ENCODE assay signal across 9 cellular contexts in the genomic region with DNA sequence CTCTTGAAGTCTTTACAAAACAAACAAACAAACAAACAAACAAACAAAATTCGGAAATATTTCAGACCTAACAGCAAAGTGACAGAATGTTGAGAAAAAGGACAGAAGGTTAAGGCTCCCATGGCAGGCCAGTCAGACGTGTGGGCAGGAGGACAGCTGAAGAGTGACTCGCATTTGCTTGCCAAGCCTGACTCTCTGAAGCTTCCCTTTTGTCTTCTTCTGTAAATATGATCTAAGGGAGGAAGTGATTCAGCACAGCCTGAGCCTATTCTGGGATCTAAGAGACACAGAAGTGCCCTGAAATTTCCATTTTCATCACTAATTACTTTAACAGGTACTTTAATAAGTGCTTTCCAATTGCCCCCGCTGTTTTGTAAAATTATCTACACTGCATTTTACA.
DNase-seq lines count a peak whose midpoint lies in the region; ATAC-seq and TF ChIP-seq lines count a peak whose summit lies in the region.
"Had no signal": no experiment of that assay in that cellular context is flagged by ENCODE, and none has a peak within 500 bp of the region (broad histone marks: within the 10 kb centered on the region; RNA-seq: fewer than 3 reads in every experiment).

No MANE protein-coding gene starts in this region.

- no peak overlapping the region for H3K4me2 ChIP-seq in IMR-90 (ENCODE audit: low read depth, low read length)

- TF ChIP-seq CTCF in AG10803 (conservative IDR thresholded peaks at IDR 0.05; ENCODE audit: low read length) (no peak), IMR-90 (conservative IDR thresholded peaks at IDR 0.05; ENCODE audit: low read depth, low read length) (no peak), thyroid gland (IDR thresholded peaks at IDR 0.05) (no peak), CD14-positive monocyte (IDR thresholded peaks at IDR 0.05) (no peak)

- H2BK120ac ChIP-seq in IMR-90 (ENCODE audit: low read depth, low read length) = no peak overlapping the region; the same call in 1 of the 2 replicates

- H4K8ac ChIP-seq in IMR-90 (ENCODE audit: low read depth in 2 of 2, low read length in 2 of 2) = 0 out of 4 replicates have a peak overlapping the region, but pooled peaks of 1 of the 2 experiments have one; percentile 26

- peak; percentile 95 for ATAC-seq in IMR-90 (ENCODE audit: low read depth)
- ATAC-seq in activated CD4-positive, alpha-beta T cell treated with anti-CD3 and anti-CD28 coated beads for 36 hours = no peak

- H2AK9ac ChIP-seq in IMR-90 (replicated peaks; ENCODE audit: low read depth, low read length, poor library complexity) = no peak overlapping the region

- intact Hi-C loops in IMR-90 (cut with micrococcal nuclease) (no loop called here), thyroid gland (cut with DNase I) (no loop called here), CD14-positive monocyte (cut with micrococcal nuclease) (no loop called here)
- intact Hi-C loops in activated CD4-positive, alpha-beta T cell treated with anti-CD3 and anti-CD28 coated beads for 36 hours (cut with DNase I, micrococcal nuclease) = no loop called here

- no peak for TF ChIP-seq POLR2A in IMR-90 (IDR thresholded peaks at IDR 0.05; ENCODE audit: low read depth, low read length)
- no peak for TF ChIP-seq POLR2A in thyroid gland (IDR thresholded peaks at IDR 0.05)

- BruUV-seq in IMR-90 (replicated peaks; lab: Mats Ljungman, UMichigan) = no TSS peak

- H3K27ac Mint-ChIP-seq in activated CD4-positive, alpha-beta T cell treated with anti-CD3 and anti-CD28 coated beads for 36 hours = no peak overlapping the region
- H3K27ac Mint-ChIP-seq in CD14-positive monocyte = peak overlapping the region in 2 of 7 donors; percentile 1 to 4
- H3K27ac Mint-ChIP-seq: activated naive CD4-positive, alpha-beta T cell treated with anti-CD3 and anti-CD28 coated beads, Interleukin-2, amount 10 ng/mL, durations not matched to agents 7 days and 5 days had no signal

- H2AFZ ChIP-seq in IMR-90 (replicated peaks; ENCODE audit: low read length, poor library complexity) = no peak overlapping the region

- peaks cover 8% of the 10 kb centered on the region for H3K9me1 ChIP-seq in IMR-90 (ENCODE audit: insufficient read depth, low read length)

- H3K18ac ChIP-seq in IMR-90 (ENCODE audit: low read depth, low read length) = no peak overlapping the region; the same call in 1 of the 2 replicates

- no peak overlapping the region for H2BK20ac ChIP-seq in IMR-90 (ENCODE audit: low read depth, low read length)

- no peaks in the 10 kb centered on the region for H3K4me1 Mint-ChIP-seq in activated CD4-positive, alpha-beta T cell treated with anti-CD3 and anti-CD28 coated beads for 36 hours
- peaks cover 4% of the 10 kb centered on the region for H3K4me1 Mint-ChIP-seq in CD14-positive monocyte
- H3K4me1 Mint-ChIP-seq: activated naive CD4-positive, alpha-beta T cell treated with anti-CD3 and anti-CD28 coated beads, Interleukin-2, amount 10 ng/mL, durations not matched to agents 7 days and 5 days had no signal

- H3K14ac ChIP-seq in IMR-90 (replicated peaks; ENCODE audit: low read depth, low read length) = no peak overlapping the region

- no peak overlapping the region for H2BK5ac ChIP-seq in IMR-90 (ENCODE audit: low read depth, low read length, poor library complexity, severe bottlenecking)

- WGBS in IMR-90 (ENCODE audit: extremely low coverage in 2 of 2, insufficient read length in 1 of 2), 2 experiments = no CpG with 5 or more reads among the region's 4 CpGs
- WGBS in thyroid gland, 2 donors = 48 to 51% methylated on average over 4 of the region's 4 CpGs

- H3K4me1 ChIP-seq in IMR-90 (ENCODE audit: control insufficient read depth, insufficient read depth, low read length) (peaks cover 3% of the 10 kb centered on the region; the same call in 1 of the 2 replicates), thyroid gland (no peaks in the 10 kb centered on the region)

- no peak overlapping the region for H3K9ac ChIP-seq in IMR-90 (ENCODE audit: low read depth, low read length)

- CTCF ChIA-PET in IMR-90 (lab: Yijun Ruan, JAX) = no interaction called here
- CTCF ChIA-PET in activated CD4-positive, alpha-beta T cell treated with anti-CD3 and anti-CD28 coated beads for 36 hours (lab: Charles Lee) = interaction anchor here (1.2 to 1.3 kb wide), 3 partner anchors 10 to 20 kb away, joined by 3 to 4 read pairs (median 3); no protein-coding TSS in a partner anchor

- in situ Hi-C loops in IMR-90 (cut with MboI; ENCODE audit: low sequenced_read_pairs) = no loop called here
- in situ Hi-C loops in SK-MEL-5 (cut with HindIII; ENCODE audit: low pct_unique_long_range_greater_than_20kb, low sequenced_read_pairs) = no loop called here

- H2AK5ac ChIP-seq in IMR-90 (ENCODE audit: low read depth, low read length) = no peak overlapping the region

- H3K27ac ChIP-seq in IMR-90 (ENCODE audit: insufficient read depth, low read length) = no peak overlapping the region
- H3K27ac ChIP-seq in thyroid gland = no peak overlapping the region

- H2BK15ac ChIP-seq in IMR-90 (ENCODE audit: low read depth, low read length) = no peak overlapping the region

- H3K4me3 ChIP-seq in AG10803 (ENCODE audit: low read length) (no peak overlapping the region), IMR-90 (ENCODE audit: insufficient read depth, low read depth, low read length) (no peak overlapping the region), thyroid gland (replicated peaks in 1 of 3) (no peak overlapping the region)

- H3K27me3 ChIP-seq in IMR-90 (ENCODE audit: control insufficient read depth, insufficient read depth, low read length) = no peaks in the 10 kb centered on the region
- H3K27me3 ChIP-seq in thyroid gland = no peaks in the 10 kb centered on the region

- no peaks in the 10 kb centered on the region for H3K36me3 Mint-ChIP-seq in activated CD4-positive, alpha-beta T cell treated with anti-CD3 and anti-CD28 coated beads for 36 hours (ENCODE audit: low read depth)
- H3K36me3 Mint-ChIP-seq in CD14-positive monocyte = no peaks in the 10 kb centered on the region
- H3K36me3 Mint-ChIP-seq: activated naive CD4-positive, alpha-beta T cell treated with anti-CD3 and anti-CD28 coated beads, Interleukin-2, amount 10 ng/mL, durations not matched to agents 7 days and 5 days had no signal

- no peak for TF ChIP-seq RAD21 in IMR-90 (IDR thresholded peaks at IDR 0.05; ENCODE audit: low read length)

- H3K9me3 ChIP-seq in IMR-90 (ENCODE audit: control insufficient read depth, insufficient read depth, low read length) (no peaks in the 10 kb centered on the region), thyroid gland (no peaks in the 10 kb centered on the region)

- no peak overlapping the region for H3K4me3 Mint-ChIP-seq in activated CD4-positive, alpha-beta T cell treated with anti-CD3 and anti-CD28 coated beads for 36 hours
- peak overlapping the region in 1 of 2 donors; percentile 23 for H3K4me3 Mint-ChIP-seq in CD14-positive monocyte
- H3K4me3 Mint-ChIP-seq: activated naive CD4-positive, alpha-beta T cell treated with anti-CD3 and anti-CD28 coated beads, Interleukin-2, amount 10 ng/mL, durations not matched to agents 7 days and 5 days had no signal

- H4K5ac ChIP-seq in IMR-90 (ENCODE audit: low read depth, low read length) = no peak overlapping the region

- peaks cover 7 to 13% of the 10 kb centered on the region in 2 experiments for H3K79me1 ChIP-seq in IMR-90 (ENCODE audit: low read depth in 1 of 2, low read length in 2 of 2)

- peaks cover 5% of the 10 kb centered on the region for H3K9me3 Mint-ChIP-seq in activated CD4-positive, alpha-beta T cell treated with anti-CD3 and anti-CD28 coated beads for 36 hours (ENCODE audit: low read depth)
- H3K9me3 Mint-ChIP-seq in CD14-positive monocyte = peaks cover 0 to 10% (median 5%) of the 10 kb centered on the region in 7 donors

- H3K56ac ChIP-seq in IMR-90 (ENCODE audit: extremely low read depth, insufficient read depth, low read length) = no peak overlapping the region

- dilution Hi-C loops in IMR-90 (cut with HindIII; ENCODE audit: low sequenced_read_pairs, unreplicated experiment) = no loop called here

- POLR2A ChIA-PET in IMR-90 (lab: Charles Lee; ENCODE audit: unreplicated experiment) = no interaction called here
- POLR2A ChIA-PET in activated CD4-positive, alpha-beta T cell treated with anti-CD3 and anti-CD28 coated beads for 36 hours (lab: Charles Lee) = no interaction called here

- no peaks in the 10 kb centered on the region; the same call in 1 of the 2 replicates for H3K36me3 ChIP-seq in IMR-90 (ENCODE audit: control insufficient read depth, insufficient read depth, low read length)
- no peaks in the 10 kb centered on the region for H3K36me3 ChIP-seq in thyroid gland

- H3K4ac ChIP-seq in IMR-90 (ENCODE audit: low read depth, low read length) = no peak overlapping the region

- H3K23ac ChIP-seq in IMR-90 (ENCODE audit: low read depth, low read length) = no peak overlapping the region

- DNase-seq in AG10803 (ENCODE audit: low read depth) (peak; percentile 56), IMR-90 (peak; percentile 86), SK-MEL-5 (ENCODE audit: low read depth, low spot score) (peak; percentile 85), hepatic stellate cell (ENCODE audit: low spot score) (peak; percentile 19), T-helper 2 cell (no peak), thyroid gland (no peak), CD14-positive monocyte (ENCODE audit: low spot score) (no peak)
- DNase-seq in activated CD4-positive, alpha-beta T cell treated with anti-CD3 and anti-CD28 coated beads for 36 hours = no peak
- DNase-seq: activated naive CD4-positive, alpha-beta T cell treated with anti-CD3 and anti-CD28 coated beads, Interleukin-2, amount 10 ng/mL, durations not matched to agents 7 days and 5 days had no signal

- no peak overlapping the region for H4K91ac ChIP-seq in IMR-90 (ENCODE audit: insufficient read depth, low read depth, low read length)

- no peaks in the 10 kb centered on the region for H3K27me3 Mint-ChIP-seq in activated CD4-positive, alpha-beta T cell treated with anti-CD3 and anti-CD28 coated beads for 36 hours
- peaks cover 0 to 1% (median 0%) of the 10 kb centered on the region in 3 donors for H3K27me3 Mint-ChIP-seq in CD14-positive monocyte (ENCODE audit: low read depth in 3 of 3)
- H3K27me3 Mint-ChIP-seq: activated naive CD4-positive, alpha-beta T cell treated with anti-CD3 and anti-CD28 coated beads, Interleukin-2, amount 10 ng/mL, durations not matched to agents 7 days and 5 days had no signal

- no peaks in the 10 kb centered on the region for H4K20me1 ChIP-seq in IMR-90 (ENCODE audit: insufficient read depth, low read length)

TF ChIP-seq in IMR-90, 13 proteins besides CTCF, POLR2A, EP300 and RAD21:
- TF ChIP-seq BHLHE40 (IDR thresholded peaks at IDR 0.05; ENCODE audit: low read depth, low read length) (peak; percentile 70; the same call in 1 of the 2 replicates), NFE2L2 (IDR thresholded peaks at IDR 0.05; ENCODE audit: low read depth, low read length) (no peak)

Comparison
In these comparisons a context has a peak if more than half of its experiments do, and no peak if none do; other contexts are left out.
1. DNase-seq: peak in AG10803 (single experiment), IMR-90 (single experiment), SK-MEL-5 (single experiment) and hepatic stellate cell (single experiment); none in activated CD4-positive, alpha-beta T cell treated with anti-CD3 and anti-CD28 coated beads for 36 hours (single experiment), T-helper 2 cell (0 of 5), thyroid gland (0 of 2) and CD14-positive monocyte (single experiment).